In genomic region chr19:4186087-4186993, GRCh38 we compare ENCODE assay signal across 9 cellular contexts. TPM values are rescaled to one million over a fixed set of nuclear protein-coding genes. Genes with fewer than 3 reads are reported as not detected.
DNase-seq lines count a peak whose midpoint lies in the region; ATAC-seq and TF ChIP-seq lines count a peak whose summit lies in the region.
"Had no signal": no experiment of that assay in that cellular context is flagged by ENCODE, and none has a peak within 500 bp of the region (broad histone marks: within the 10 kb centered on the region; RNA-seq: fewer than 3 reads in every experiment).

No MANE protein-coding gene starts in this region.

- no peaks in the 10 kb centered on the region; the same call in 1 of the 2 replicates for H3K27me3 ChIP-seq in H7 (ENCODE audit: control insufficient read depth, insufficient read depth, low read length)

- CTCF ChIA-PET in activated CD4-positive, alpha-beta memory T cell treated with anti-CD3 and anti-CD28 coated beads for 36 hours (lab: Charles Lee): interaction anchor here (0.5 to 2.1 kb wide), 11 partner anchors 9 to 790 kb away, joined by 3 to 8 read pairs (median 3); no protein-coding TSS in a partner anchor

- H3K27me3 Mint-ChIP-seq in activated CD4-positive, alpha-beta memory T cell treated with anti-CD3 and anti-CD28 coated beads for 36 hours: no peaks in the 10 kb centered on the region

- peaks cover 12% of the 10 kb centered on the region for H3K4me1 Mint-ChIP-seq in activated CD4-positive, alpha-beta memory T cell treated with anti-CD3 and anti-CD28 coated beads for 36 hours (ENCODE audit: low read depth)

- H3K36me3 Mint-ChIP-seq in activated CD4-positive, alpha-beta memory T cell treated with anti-CD3 and anti-CD28 coated beads for 36 hours: peaks cover 2% of the 10 kb centered on the region

- no peaks in the 10 kb centered on the region for H3K36me3 ChIP-seq in H7 (replicated peaks; ENCODE audit: control insufficient read depth, insufficient read depth, low read length)

- no peak overlapping the region for H3K4me3 ChIP-seq in H7 (ENCODE audit: insufficient read depth, low read depth, low read length)

- peak; percentile 20 for DNase-seq in AG09319 (ENCODE audit: extremely low read depth, low read depth)
- peak; percentile 95 for DNase-seq in H7
- peak; percentile 30 for DNase-seq in NCI-H774 (lab: John Stamatoyannopoulos, UW)
- DNase-seq in activated CD4-positive, alpha-beta memory T cell treated with anti-CD3 and anti-CD28 coated beads for 36 hours: peak; percentile 88
- DNase-seq in effector CD8-positive, alpha-beta T cell (lab: John Stamatoyannopoulos, UW): peak; percentile 66
- DNase-seq in midbrain (lab: John Stamatoyannopoulos, UW): peak; percentile 59
- peak; percentile 59 to 66 for DNase-seq in stimulated activated CD8-positive, alpha-beta memory T cell treated with anti-CD3 and anti-CD28 coated beads, Interleukin-4, amount 100 ng/mL, for 1 hour (ENCODE audit: low read depth in 2 of 2, low spot score in 1 of 2)

- POLR2A ChIA-PET in activated CD4-positive, alpha-beta memory T cell treated with anti-CD3 and anti-CD28 coated beads for 36 hours (lab: Charles Lee): no interaction called here

- H3K9me3 Mint-ChIP-seq in activated CD4-positive, alpha-beta memory T cell treated with anti-CD3 and anti-CD28 coated beads for 36 hours: no peaks in the 10 kb centered on the region

- ATAC-seq in GM19324 (IDR thresholded peaks at IDR 0.05; ENCODE audit: low FRiP score, unreplicated experiment): no peak

- H3K4me3 Mint-ChIP-seq in activated CD4-positive, alpha-beta memory T cell treated with anti-CD3 and anti-CD28 coated beads for 36 hours: no peak overlapping the region

- intact Hi-C loops in activated CD4-positive, alpha-beta memory T cell treated with anti-CD3 and anti-CD28 coated beads for 36 hours (cut with micrococcal nuclease): loop anchor here (10.0 kb wide), 1 partner anchor 62 kb away; the partner anchor contains the start of gene MAP2K2

- no peak overlapping the region for H3K27ac Mint-ChIP-seq in activated CD4-positive, alpha-beta memory T cell treated with anti-CD3 and anti-CD28 coated beads for 36 hours

- TF ChIP-seq CTCF in AG09319 (IDR thresholded peaks at IDR 0.05; ENCODE audit: low read depth, low read length): peak; percentile 81

RNA-seq across cellular contexts. Expression of gene ANKRD24, which starts 3.9 kb away (rescaled TPM):
- 1.0 and 1.2 TPM in 2 replicates for total RNA-seq in H7 (2014; rRNA removed; shearing (Covaris generic))
- total RNA-seq in activated CD4-positive, alpha-beta memory T cell treated with anti-CD3 and anti-CD28 coated beads for 36 hours: 1 to 10 TPM; 1.7 to 1.8 TPM

RNA-seq across cellular contexts. Expression of gene SIRT6, which starts 4.0 kb away (rescaled TPM):
- total RNA-seq in H7 (2014; rRNA removed; shearing (Covaris generic)): 23.3 and 25.1 TPM in 2 replicates
- total RNA-seq in activated CD4-positive, alpha-beta memory T cell treated with anti-CD3 and anti-CD28 coated beads for 36 hours: 10 to 100 TPM; 28.0 to 29.7 TPM

RNA-seq across cellular contexts. Expression of gene CREB3L3, which starts 32.9 kb away (rescaled TPM):
- not detected in 2 replicates for total RNA-seq in H7 (2014; rRNA removed; shearing (Covaris generic))
- not detected for total RNA-seq in activated CD4-positive, alpha-beta memory T cell treated with anti-CD3 and anti-CD28 coated beads for 36 hours
- total RNA-seq: urinary bladder had no signal

RNA-seq across cellular contexts. Expression of gene EBI3, which starts 43.0 kb away (rescaled TPM):
- 0.10 and 0.67 TPM in 2 replicates for total RNA-seq in H7 (2014; rRNA removed; shearing (Covaris generic))
- total RNA-seq in activated CD4-positive, alpha-beta memory T cell treated with anti-CD3 and anti-CD28 coated beads for 36 hours: 10 to 100 TPM; 11.0 to 14.2 TPM

Comparison
In these comparisons a context has a peak if more than half of its experiments do, and no peak if none do; other contexts are left out.
1. DNase-seq: peak in every context shown above with its lines; median percentile 95 in H7; 88 in activated CD4-positive, alpha-beta memory T cell treated with anti-CD3 and anti-CD28 coated beads for 36 hours; 66 in effector CD8-positive, alpha-beta T cell; 62 in stimulated activated CD8-positive, alpha-beta memory T cell treated with anti-CD3 and anti-CD28 coated beads, Interleukin-4, amount 100 ng/mL, for 1 hour; 59 in midbrain; 30 in NCI-H774; 20 in AG09319.